28 cellular contexts compared by ENCODE assay signal in the genomic region with DNA sequence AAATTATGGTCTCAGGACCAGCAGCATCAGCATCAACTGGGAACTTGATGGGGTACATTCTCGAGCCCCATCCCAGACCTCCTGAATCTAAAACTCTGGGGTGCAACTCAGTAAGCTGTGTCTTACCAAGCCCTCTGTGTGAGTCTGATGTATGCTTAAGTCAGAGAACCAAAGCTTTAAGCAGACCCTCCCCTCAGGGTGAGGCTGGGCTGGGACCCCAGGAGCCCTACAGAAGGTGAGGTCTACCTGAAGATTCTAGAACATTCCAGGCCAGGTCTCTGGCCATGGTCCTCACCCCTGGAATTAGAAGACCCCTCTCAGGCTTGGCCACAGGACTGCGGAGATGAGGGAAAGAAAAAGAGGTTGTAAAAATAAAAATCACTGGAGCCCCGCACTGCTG.
"Had no signal": no experiment of that assay in that cellular context is flagged by ENCODE, and none has a peak within 500 bp of the region (broad histone marks: within the 10 kb centered on the region; RNA-seq: fewer than 3 reads in every experiment).

No MANE protein-coding gene starts in this region.

- FAIRE-seq: TTC549 had no signal

- H3K9me3 ChIP-seq: gastroesophageal sphincter, thoracic aorta, upper lobe of right lung had no signal

- ATAC-seq: activated CD8-positive, alpha-beta T cell treated with anti-CD3 and anti-CD28 coated beads for 36 hours; activated T-cell treated with anti-CD3 and anti-CD28 coated beads, Interleukin-2, amount 50 U/mL, for 4 hours; gastroesophageal sphincter; left ventricle myocardium superior; naive thymus-derived CD4-positive, alpha-beta T cell; right cardiac atrium; stimulated activated naive CD8-positive, alpha-beta T cell treated with anti-CD3 and anti-CD28 coated beads, Interleukin-15, Interleukin-2, amounts not matched to agents 100 U/mL and 50 U/mL, for 24 hours had no signal

- H3K27me3 ChIP-seq: cardiac muscle cell, dorsolateral prefrontal cortex, gastroesophageal sphincter, hepatocyte, upper lobe of right lung had no signal

- H3K9ac ChIP-seq: parathyroid adenoma had no signal

- H3K4me3 Mint-ChIP-seq: activated CD4-positive, alpha-beta T cell treated with anti-CD3 and anti-CD28 coated beads, Interleukin-2, amount 10 ng/mL, durations not matched to agents 7 days and 5 days; activated CD8-positive, alpha-beta T cell treated with anti-CD3 and anti-CD28 coated beads for 36 hours; activated naive CD8-positive, alpha-beta T cell; activated T-cell treated with anti-CD3 and anti-CD28 coated beads, Interleukin-2, amount 50 U/mL, for 4 hours; naive thymus-derived CD4-positive, alpha-beta T cell; neural crest cell; T-helper 2 cell treated with Interferon-gamma antibody and Interleukin-4, amounts not matched to agents 5 μg/mL and 100 μg/mL, for 36 hours had no signal

- H3K9me3 Mint-ChIP-seq: activated CD4-positive, alpha-beta T cell treated with anti-CD3 and anti-CD28 coated beads, Interleukin-2, amount 10 ng/mL, durations not matched to agents 7 days and 5 days; activated CD8-positive, alpha-beta T cell treated with anti-CD3 and anti-CD28 coated beads for 36 hours; activated T-cell treated with anti-CD3 and anti-CD28 coated beads, Interleukin-2, amount 50 U/mL, for 4 hours; activated T-helper 2 cell treated with anti-CD3 and anti-CD28 coated beads, Interferon-gamma antibody, Interleukin-2, Interleukin-4, amounts not matched to agents 10 μg/mL and 5 μg/mL and 100 μg/mL, durations not matched to agents 14 hours and 24 hours and 36 hours; naive thymus-derived CD4-positive, alpha-beta T cell; neural crest cell; T-helper 2 cell treated with Interferon-gamma antibody and Interleukin-4, amounts not matched to agents 5 μg/mL and 100 μg/mL, for 36 hours had no signal

- DNase-seq: activated CD4-positive, alpha-beta T cell treated with anti-CD3 and anti-CD28 coated beads for 1 hour; activated CD4-positive, alpha-beta T cell treated with anti-CD3 and anti-CD28 coated beads, Interleukin-2, amount 10 ng/mL, durations not matched to agents 7 days and 5 days; activated CD8-positive, alpha-beta T cell treated with anti-CD3 and anti-CD28 coated beads for 36 hours; activated naive CD4-positive, alpha-beta T cell treated with Interleukin-2 at 50 U/mL for 16 hours; activated T-cell treated with anti-CD3 and anti-CD28 coated beads, Interleukin-2, amount 50 U/mL, for 4 hours; anterior cingulate cortex; effector memory CD4-positive, alpha-beta T cell; left ventricle myocardium superior; midbrain; naive thymus-derived CD4-positive, alpha-beta T cell; nucleus accumbens; right cardiac atrium; stimulated activated CD4-positive, alpha-beta T cell treated with anti-CD3 and anti-CD28 coated beads, Interleukin-2, amount 100 ng/mL, for 48 hours; stimulated activated naive CD8-positive, alpha-beta T cell treated with anti-CD3 and anti-CD28 coated beads, Interleukin-15, Interleukin-2, amounts not matched to agents 100 U/mL and 50 U/mL, for 24 hours; T-helper 1 cell; upper lobe of right lung had no signal

- H3K36me3 Mint-ChIP-seq: activated naive CD8-positive, alpha-beta T cell; naive thymus-derived CD4-positive, alpha-beta T cell had no signal

- H3K27ac ChIP-seq: cardiac muscle cell, coronary artery, dorsolateral prefrontal cortex, hepatocyte, thoracic aorta, upper lobe of right lung had no signal

- H3K4me3 ChIP-seq: cardiac muscle cell, coronary artery, dorsolateral prefrontal cortex, gastroesophageal sphincter, hepatocyte, thoracic aorta, upper lobe of right lung had no signal

- H3K36me3 ChIP-seq: cardiac muscle cell, gastroesophageal sphincter, thoracic aorta, upper lobe of right lung had no signal

- H3K27ac Mint-ChIP-seq: activated CD4-positive, alpha-beta T cell treated with anti-CD3 and anti-CD28 coated beads, Interleukin-2, amount 10 ng/mL, durations not matched to agents 7 days and 5 days; activated CD8-positive, alpha-beta T cell treated with anti-CD3 and anti-CD28 coated beads for 36 hours; activated naive CD8-positive, alpha-beta T cell; activated T-helper 2 cell treated with anti-CD3 and anti-CD28 coated beads, Interferon-gamma antibody, Interleukin-2, Interleukin-4, amounts not matched to agents 10 μg/mL and 5 μg/mL and 100 μg/mL, durations not matched to agents 14 hours and 24 hours and 36 hours; naive thymus-derived CD4-positive, alpha-beta T cell; T-helper 2 cell treated with Interferon-gamma antibody and Interleukin-4, amounts not matched to agents 5 μg/mL and 100 μg/mL, for 36 hours had no signal

- H3K27me3 Mint-ChIP-seq: activated CD8-positive, alpha-beta T cell treated with anti-CD3 and anti-CD28 coated beads for 36 hours; activated naive CD8-positive, alpha-beta T cell had no signal

- H3K4me1 Mint-ChIP-seq: activated CD4-positive, alpha-beta T cell treated with anti-CD3 and anti-CD28 coated beads, Interleukin-2, amount 10 ng/mL, durations not matched to agents 7 days and 5 days; naive thymus-derived CD4-positive, alpha-beta T cell had no signal
